ENCODE assay signal across 24 cellular contexts in genomic region chr22:31588970-31589675, GRCh38.
DNase-seq lines count a peak whose midpoint lies in the region; ATAC-seq and TF ChIP-seq lines count a peak whose summit lies in the region.
"Had no signal": no experiment of that assay in that cellular context is flagged by ENCODE, and none has a peak within 500 bp of the region (broad histone marks: within the 10 kb centered on the region; RNA-seq: fewer than 3 reads in every experiment).

No MANE protein-coding gene starts in this region.

- no peaks in the 10 kb centered on the region for H3K9me3 Mint-ChIP-seq in activated naive CD8-positive, alpha-beta T cell (ENCODE audit: low read depth)
- H3K9me3 Mint-ChIP-seq in activated naive CD8-positive, alpha-beta T cell treated with anti-CD3 and anti-CD28 coated beads for 36 hours: no peaks in the 10 kb centered on the region
- H3K9me3 Mint-ChIP-seq in activated CD8-positive, alpha-beta T cell treated with anti-CD3 and anti-CD28 coated beads for 36 hours: no peaks in the 10 kb centered on the region
- H3K9me3 Mint-ChIP-seq: activated CD4-positive, alpha-beta T cell treated with anti-CD3 and anti-CD28 coated beads, Interleukin-2, amount 10 ng/mL, durations not matched to agents 7 days and 5 days; natural killer cell treated with Interleukin-12 subunit alpha and Interleukin-12 subunit beta and Interleukin-15 and Interleukin-18, amount 100 ng/mL, for 72 hours had no signal

- H3K4me1 Mint-ChIP-seq in activated naive CD8-positive, alpha-beta T cell (ENCODE audit: low read depth): peaks cover 23% of the 10 kb centered on the region
- H3K4me1 Mint-ChIP-seq in activated naive CD8-positive, alpha-beta T cell treated with anti-CD3 and anti-CD28 coated beads for 36 hours: peaks cover 18% of the 10 kb centered on the region
- peaks cover 26% of the 10 kb centered on the region for H3K4me1 Mint-ChIP-seq in activated CD8-positive, alpha-beta T cell treated with anti-CD3 and anti-CD28 coated beads for 36 hours (ENCODE audit: low read depth)

- H3K36me3 Mint-ChIP-seq in activated naive CD8-positive, alpha-beta T cell: peaks cover 15% of the 10 kb centered on the region
- peaks cover 33% of the 10 kb centered on the region for H3K36me3 Mint-ChIP-seq in activated naive CD8-positive, alpha-beta T cell treated with anti-CD3 and anti-CD28 coated beads for 36 hours
- H3K36me3 Mint-ChIP-seq in activated CD8-positive, alpha-beta T cell treated with anti-CD3 and anti-CD28 coated beads for 36 hours (ENCODE audit: low read depth): peaks cover 54% of the 10 kb centered on the region

- ATAC-seq in activated CD8-positive, alpha-beta T cell treated with anti-CD3 and anti-CD28 coated beads for 36 hours: no peak
- ATAC-seq in left lobe of liver: peak; percentile 92
- ATAC-seq: body of pancreas; lower lobe of right lung; natural killer cell treated with Interleukin-12 subunit alpha and Interleukin-12 subunit beta and Interleukin-15 and Interleukin-18, amount 100 ng/mL, for 72 hours; pancreas; right cardiac atrium had no signal

- CTCF ChIA-PET in activated CD8-positive, alpha-beta T cell treated with anti-CD3 and anti-CD28 coated beads for 36 hours (lab: Charles Lee): no interaction called here

- POLR2A ChIA-PET in activated CD8-positive, alpha-beta T cell treated with anti-CD3 and anti-CD28 coated beads for 36 hours (lab: Charles Lee): interaction anchor here (0.6 to 0.7 kb wide), 2 partner anchors 56 to 129 kb away, joined by 3 to 4 read pairs; no protein-coding TSS in a partner anchor

- H3K4me3 ChIP-seq in transverse colon: no peak overlapping the region
- H3K4me3 ChIP-seq: adrenal gland; BLaER1 treated with 17β-estradiol and CSF1 and Interleukin-3, amounts not matched to agents 10 nM and 100 nM; body of pancreas; lower lobe of right lung; pancreas; SK-N-MC had no signal

- intact Hi-C loops in activated CD8-positive, alpha-beta T cell treated with anti-CD3 and anti-CD28 coated beads for 36 hours (cut with micrococcal nuclease): no loop called here
- intact Hi-C loops in transverse colon (cut with DNase I; ENCODE audit: low total_unique reads): no loop called here

- WGBS in transverse colon (ENCODE audit: low coverage in 1 of 2), 2 donors: 47 to 78% methylated on average over 2 to 6 of the region's 6 CpGs

- peak overlapping the region in 2 of 4 donors; percentile 51 to 53 for H3K27ac ChIP-seq in transverse colon
- H3K27ac ChIP-seq: adrenal gland; BLaER1 treated with 17β-estradiol and CSF1 and Interleukin-3, amounts not matched to agents 10 nM and 100 nM; body of pancreas; epithelial cell of prostate; lower lobe of right lung; pancreas; SK-N-MC had no signal

- no peak for DNase-seq in activated naive CD8-positive, alpha-beta T cell treated with anti-CD3 and anti-CD28 coated beads for 36 hours
- DNase-seq in activated CD8-positive, alpha-beta T cell treated with anti-CD3 and anti-CD28 coated beads for 36 hours: no peak
- DNase-seq in left lobe of liver (ENCODE audit: low spot score): no peak
- peak; percentile 31 for DNase-seq in transverse colon
- no peak for DNase-seq in NCI-H1694 (lab: John Stamatoyannopoulos, UW)
- DNase-seq in NCI-H146 treated with DMSO at 0.1 percent for 48 hours (lab: John Stamatoyannopoulos, UW; ENCODE audit: unreplicated experiment): no peak
- no peak for DNase-seq in AG08395 (ENCODE audit: low spot score)
- DNase-seq: activated CD4-positive, alpha-beta T cell treated with anti-CD3 and anti-CD28 coated beads, Interleukin-2, amount 10 ng/mL, durations not matched to agents 7 days and 5 days; activated effector memory CD4-positive, alpha-beta T cell treated with anti-CD3 and anti-CD28 coated beads, Interleukin-2, amount 50 U/mL, for 16 hours; body of pancreas; DMS53; KG1; lower lobe of right lung; MM.1S; NCI-H1417 treated with DMSO at 0.1 percent for 48 hours; pancreas; right cardiac atrium; stimulated activated CD4-positive, alpha-beta T cell treated with anti-CD3 and anti-CD28 coated beads, Interleukin-2, amount 100 ng/mL, for 48 hours had no signal

- in situ Hi-C loops in transverse colon (cut with MboI; ENCODE audit: low pct_ligation_motif_present in 1 of 4, low pct_unique_long_range_greater_than_20kb in 1 of 4, low sequenced_read_pairs in 3 of 4): no loop called here

- H3K9me3 ChIP-seq in transverse colon: no peaks in the 10 kb centered on the region
- H3K9me3 ChIP-seq: adrenal gland, body of pancreas, lower lobe of right lung, pancreas had no signal

- H3K4me1 ChIP-seq in transverse colon: peaks cover 0 to 3% (median 0%) of the 10 kb centered on the region in 4 donors

- peak overlapping the region; percentile 50 for H3K27ac Mint-ChIP-seq in activated naive CD8-positive, alpha-beta T cell
- H3K27ac Mint-ChIP-seq in activated naive CD8-positive, alpha-beta T cell treated with anti-CD3 and anti-CD28 coated beads for 36 hours: no peak overlapping the region
- peak overlapping the region; percentile 12 for H3K27ac Mint-ChIP-seq in activated CD8-positive, alpha-beta T cell treated with anti-CD3 and anti-CD28 coated beads for 36 hours
- H3K27ac Mint-ChIP-seq: activated CD4-positive, alpha-beta T cell treated with anti-CD3 and anti-CD28 coated beads, Interleukin-2, amount 10 ng/mL, durations not matched to agents 7 days and 5 days had no signal

- no peaks in the 10 kb centered on the region for H3K27me3 ChIP-seq in transverse colon
- H3K27me3 ChIP-seq: adrenal gland; BLaER1 treated with 17β-estradiol and CSF1 and Interleukin-3, amounts not matched to agents 10 nM and 100 nM; body of pancreas; pancreas had no signal

- no peak for TF ChIP-seq CTCF in activated CD8-positive, alpha-beta T cell treated with anti-CD3 and anti-CD28 coated beads for 36 hours (IDR thresholded peaks at IDR 0.05)
- no peak for TF ChIP-seq CTCF in transverse colon (IDR thresholded peaks at IDR 0.05)

- peaks cover 0 to 19% (median 3%) of the 10 kb centered on the region in 4 donors for H3K36me3 ChIP-seq in transverse colon
- H3K36me3 ChIP-seq: pancreas had no signal

- TF ChIP-seq POLR2A in transverse colon (IDR thresholded peaks at IDR 0.05): peak; percentile 39

- H3K4me3 Mint-ChIP-seq in activated naive CD8-positive, alpha-beta T cell: no peak overlapping the region
- no peak overlapping the region for H3K4me3 Mint-ChIP-seq in activated naive CD8-positive, alpha-beta T cell treated with anti-CD3 and anti-CD28 coated beads for 36 hours
- no peak overlapping the region for H3K4me3 Mint-ChIP-seq in activated CD8-positive, alpha-beta T cell treated with anti-CD3 and anti-CD28 coated beads for 36 hours
- H3K4me3 Mint-ChIP-seq: activated CD4-positive, alpha-beta T cell treated with anti-CD3 and anti-CD28 coated beads, Interleukin-2, amount 10 ng/mL, durations not matched to agents 7 days and 5 days; natural killer cell treated with Interleukin-12 subunit alpha and Interleukin-12 subunit beta and Interleukin-15 and Interleukin-18, amount 100 ng/mL, for 72 hours had no signal

- no peak for TF ChIP-seq EP300 in transverse colon (IDR thresholded peaks at IDR 0.05; ENCODE audit: low read depth)

- no peaks in the 10 kb centered on the region for H3K27me3 Mint-ChIP-seq in activated naive CD8-positive, alpha-beta T cell
- no peaks in the 10 kb centered on the region for H3K27me3 Mint-ChIP-seq in activated naive CD8-positive, alpha-beta T cell treated with anti-CD3 and anti-CD28 coated beads for 36 hours
- no peaks in the 10 kb centered on the region for H3K27me3 Mint-ChIP-seq in activated CD8-positive, alpha-beta T cell treated with anti-CD3 and anti-CD28 coated beads for 36 hours
- H3K27me3 Mint-ChIP-seq: activated CD4-positive, alpha-beta T cell treated with anti-CD3 and anti-CD28 coated beads, Interleukin-2, amount 10 ng/mL, durations not matched to agents 7 days and 5 days; natural killer cell treated with Interleukin-12 subunit alpha and Interleukin-12 subunit beta and Interleukin-15 and Interleukin-18, amount 100 ng/mL, for 72 hours had no signal
